9 cellular contexts compared by ENCODE assay signal in the genomic region with DNA sequence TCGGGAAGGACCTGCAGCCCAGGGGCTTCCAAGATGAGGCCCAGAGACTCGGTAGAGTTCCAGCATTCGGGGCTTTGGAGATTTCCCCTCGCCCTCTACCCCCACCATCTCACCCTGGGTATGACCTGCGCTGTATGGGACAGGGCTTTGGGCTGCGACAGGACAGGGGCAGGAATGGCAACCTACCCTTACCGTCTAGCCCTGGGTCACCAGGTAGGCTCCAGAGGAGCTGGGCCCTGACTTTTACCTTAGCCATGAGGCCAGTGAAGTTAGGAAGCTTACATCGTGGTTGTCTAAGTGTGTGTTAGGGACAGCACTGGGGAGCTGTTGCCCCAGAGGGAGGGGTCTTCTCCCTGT. TPM values are rescaled to one million over a fixed set of nuclear protein-coding genes. Genes with fewer than 3 reads are reported as not detected.
DNase-seq lines count a peak whose midpoint lies in the region; ATAC-seq and TF ChIP-seq lines count a peak whose summit lies in the region.
"Had no signal": no experiment of that assay in that cellular context is flagged by ENCODE, and none has a peak within 500 bp of the region (broad histone marks: within the 10 kb centered on the region; RNA-seq: fewer than 3 reads in every experiment).

No MANE protein-coding gene starts in this region.

- TF ChIP-seq CTCF in astrocyte of the spinal cord (IDR thresholded peaks at IDR 0.05; ENCODE audit: low read depth, low read length): no peak
- no peak for TF ChIP-seq CTCF in lower leg skin (IDR thresholded peaks at IDR 0.05)

- peak overlapping the region; percentile 49 for H3K4me3 ChIP-seq in astrocyte of the spinal cord (ENCODE audit: low read depth, low read length)
- peak overlapping the region; percentile 43 for H3K4me3 ChIP-seq in lower leg skin (ENCODE audit: low read depth, poor library complexity, severe bottlenecking)
- H3K4me3 ChIP-seq in thymus (ENCODE audit: low read length): peak overlapping the region; percentile 66

- peaks cover 36% of the 10 kb centered on the region for H3K36me3 ChIP-seq in thymus (ENCODE audit: control insufficient read depth, insufficient read depth)

- peaks cover 57% of the 10 kb centered on the region for H3K36me3 Mint-ChIP-seq in activated CD4-positive, alpha-beta T cell treated with anti-CD3 and anti-CD28 coated beads for 36 hours (ENCODE audit: low read depth)

- peak overlapping the region; percentile 85 for H3K4me3 Mint-ChIP-seq in activated CD4-positive, alpha-beta T cell treated with anti-CD3 and anti-CD28 coated beads for 36 hours

- H3K27ac ChIP-seq in thymus (ENCODE audit: low read depth): peak overlapping the region; percentile 95

- H3K9me3 Mint-ChIP-seq in activated CD4-positive, alpha-beta T cell treated with anti-CD3 and anti-CD28 coated beads for 36 hours (ENCODE audit: low read depth): peaks cover 3% of the 10 kb centered on the region

- peak overlapping the region; percentile 84 for H3K27ac Mint-ChIP-seq in activated CD4-positive, alpha-beta T cell treated with anti-CD3 and anti-CD28 coated beads for 36 hours

- no peak for DNase-seq in activated CD4-positive, alpha-beta T cell treated with anti-CD3 and anti-CD28 coated beads for 36 hours
- DNase-seq in activated CD4-positive, alpha-beta T cell treated with anti-CD3 and anti-CD28 coated beads, Interleukin-2, amount 50 U/mL, for 4 hours: no peak
- DNase-seq in astrocyte of the spinal cord (ENCODE audit: low read depth, low spot score) (no peak), lower leg skin (ENCODE audit: low spot score in 2 of 2) (no peak), NCI-H510A treated with DMSO at 0.1 percent for 48 hours (lab: John Stamatoyannopoulos, UW) (no peak), iPS-NIHi7 (ENCODE audit: extremely low spot score) (no peak)
- DNase-seq: DMS153 had no signal

- H3K4me1 ChIP-seq in thymus (ENCODE audit: control insufficient read depth, insufficient read depth, low read length): peaks cover 11% of the 10 kb centered on the region

- in situ Hi-C loops in astrocyte of the spinal cord (cut with HindIII; ENCODE audit: low sequenced_read_pairs): no loop called here

- POLR2A ChIA-PET in activated CD4-positive, alpha-beta T cell treated with anti-CD3 and anti-CD28 coated beads for 36 hours (lab: Charles Lee): interaction anchor here (0.7 to 3.0 kb wide), 4 partner anchors 8 to 31 kb away, joined by 3 to 15 read pairs (median 4); a partner anchor contains a TSS

- TF ChIP-seq POLR2A in lower leg skin (IDR thresholded peaks at IDR 0.05): no peak

- 14 to 17% methylated on average over 8 of the region's 8 CpGs for whole genome bisulfite sequencing in lower leg skin, 2 donors
- WGBS in thymus: 77% methylated on average over 8 of the region's 8 CpGs

- H3K27me3 Mint-ChIP-seq in activated CD4-positive, alpha-beta T cell treated with anti-CD3 and anti-CD28 coated beads for 36 hours: no peaks in the 10 kb centered on the region

- no peaks in the 10 kb centered on the region for H3K9me3 ChIP-seq in thymus (ENCODE audit: control insufficient read depth)

- CTCF ChIA-PET in activated CD4-positive, alpha-beta T cell treated with anti-CD3 and anti-CD28 coated beads for 36 hours (lab: Charles Lee): interaction anchor here (0.6 to 1.5 kb wide), 7 partner anchors 9 to 30 kb away, joined by 3 to 12 read pairs (median 3); no protein-coding TSS in a partner anchor

- no peaks in the 10 kb centered on the region for H3K27me3 ChIP-seq in thymus (ENCODE audit: control insufficient read depth, insufficient read depth)

- peaks cover 73% of the 10 kb centered on the region for H3K4me1 Mint-ChIP-seq in activated CD4-positive, alpha-beta T cell treated with anti-CD3 and anti-CD28 coated beads for 36 hours

- ATAC-seq in activated CD4-positive, alpha-beta T cell treated with anti-CD3 and anti-CD28 coated beads for 36 hours: peak; percentile 4
- ATAC-seq in GM18858 (IDR thresholded peaks at IDR 0.05; ENCODE audit: unreplicated experiment): no peak

- intact Hi-C loops in activated CD4-positive, alpha-beta T cell treated with anti-CD3 and anti-CD28 coated beads for 36 hours (cut with DNase I, micrococcal nuclease): no loop called here
- intact Hi-C loops in lower leg skin (cut with DNase I; ENCODE audit: low total_unique reads): no loop called here

RNA-seq across cellular contexts. Expression of a gene that starts 0.7 kb away (rescaled TPM):
- total RNA-seq in activated CD4-positive, alpha-beta T cell treated with anti-CD3 and anti-CD28 coated beads for 36 hours: 10 to 100 TPM; 52.9 to 59.2 TPM
- 10 to 100 TPM; 10.4 to 28.6 (median 14.0) TPM for total RNA-seq in lower leg skin
- polyA plus RNA-seq in thymus: 65.0 TPM

RNA-seq across cellular contexts. Expression of a gene that starts 7.3 kb away (rescaled TPM):
- 10 to 100 TPM; 85.0 to 93.5 TPM for total RNA-seq in activated CD4-positive, alpha-beta T cell treated with anti-CD3 and anti-CD28 coated beads for 36 hours
- total RNA-seq in lower leg skin: 10 to 100 TPM; 39.3 to 60.2 (median 52.0) TPM
- 62.6 TPM for polyA plus RNA-seq in thymus

RNA-seq across cellular contexts. Expression of a gene that starts 20.8 kb away (rescaled TPM):
- under 1 TPM; 0.59 to 0.74 TPM for total RNA-seq in activated CD4-positive, alpha-beta T cell treated with anti-CD3 and anti-CD28 coated beads for 36 hours
- under 1 TPM in 2 of 4 donors, not detected in 2; 0.19 to 0.61 TPM for total RNA-seq in lower leg skin
- polyA plus RNA-seq in thymus: 0.59 TPM

RNA-seq across cellular contexts. Expression of a gene that starts 32.2 kb away (rescaled TPM):
- 100 to 1,000 TPM in 1 of 2 experiments, 10 to 100 TPM in 1; 95.2 to 113 TPM for total RNA-seq in activated CD4-positive, alpha-beta T cell treated with anti-CD3 and anti-CD28 coated beads for 36 hours
- 10 to 100 TPM; 49.5 to 60.3 (median 56.3) TPM for total RNA-seq in lower leg skin
- 47.4 TPM for polyA plus RNA-seq in thymus

RNA-seq across cellular contexts. Expression of a gene that starts 41.4 kb away (rescaled TPM):
- total RNA-seq in activated CD4-positive, alpha-beta T cell treated with anti-CD3 and anti-CD28 coated beads for 36 hours: 10 to 100 TPM; 13.3 to 18.8 TPM
- 1 to 10 TPM; 1.6 to 5.7 (median 3.5) TPM for total RNA-seq in lower leg skin
- polyA plus RNA-seq in thymus: 18.9 TPM
